Comparison of ENCODE assay signal across 1 cellular context in genomic region chr2:65128297-65129190, GRCh38.
TF ChIP-seq lines count a peak whose summit lies in the region.

No MANE protein-coding gene starts in this region.

TF ChIP-seq in K562, 482 proteins besides CTCF, POLR2A, EP300 and RAD21 (continued from another document):
- 0 out of 4 replicates have a peak, but pooled peaks of 1 of the 2 experiments have one; percentile 27 for TF ChIP-seq MNT (conservative IDR thresholded peaks at IDR 0.05)
- TF ChIP-seq CEBPG (CRISPR knock-in tag; IDR thresholded peaks at IDR 0.05) = peak; percentile 22; the same call in 1 of the 2 replicates
- peak; percentile 30 to 82; a peak in 3 of 4 replicates for TF ChIP-seq CEBPG (tag; conservative IDR thresholded peaks at IDR 0.05 in 1 of 2, IDR thresholded peaks at IDR 0.05 in 1 of 2)
- peak; percentile 3 for TF ChIP-seq MEIS2 (IDR thresholded peaks at IDR 0.05; ENCODE audit: partially characterized antibody)
- peak; percentile 66 for TF ChIP-seq C11orf30 (IDR thresholded peaks at IDR 0.05; ENCODE audit: low read depth)
- TF ChIP-seq ZNF316 (IDR thresholded peaks at IDR 0.05) = peak; percentile 78
- TF ChIP-seq ATF1 (CRISPR knock-in tag; IDR thresholded peaks at IDR 0.05) = no peak
- peak; percentile 16; the same call in 1 of the 2 replicates for TF ChIP-seq ATF1 (tag; IDR thresholded peaks at IDR 0.05)
- 0 out of 2 replicates have a peak, but pooled peaks have one; percentile 11 for TF ChIP-seq POLR2H (tag; IDR thresholded peaks at IDR 0.05; ENCODE audit: low read depth)
- TF ChIP-seq RBFOX2 (IDR thresholded peaks at IDR 0.05; ENCODE audit: low read depth, low read length) = 0 out of 2 replicates have a peak, but pooled peaks have one; percentile 17
- TF ChIP-seq CEBPB (tag; IDR thresholded peaks at IDR 0.05) = peak; percentile 71
